28 cellular contexts compared by ENCODE assay signal in the genomic region with DNA sequence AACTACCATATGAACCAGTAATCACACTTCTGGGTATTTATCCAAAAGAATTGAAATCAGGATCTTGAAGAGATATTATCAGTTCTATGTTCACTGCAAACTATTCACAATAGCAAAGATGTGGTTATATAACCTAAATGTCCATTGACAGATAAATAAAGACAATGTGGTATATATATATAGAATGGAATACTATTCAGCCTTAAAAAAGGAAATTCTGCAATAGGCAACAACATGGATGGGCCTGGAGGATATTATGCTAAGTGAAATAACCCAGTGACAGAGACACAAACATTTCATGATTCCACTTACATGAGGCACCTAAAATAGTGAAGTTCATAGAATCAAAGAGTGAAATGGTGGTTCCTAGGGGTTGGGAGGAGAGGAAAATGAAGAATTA.
"Had no signal": no experiment of that assay in that cellular context is flagged by ENCODE, and none has a peak within 500 bp of the region (broad histone marks: within the 10 kb centered on the region; RNA-seq: fewer than 3 reads in every experiment).

No MANE protein-coding gene starts in this region.

- H3K9me3 ChIP-seq: colonic mucosa, esophagus squamous epithelium, gastrocnemius medialis had no signal

- H3K4me3 ChIP-seq: colonic mucosa, coronary artery, dorsolateral prefrontal cortex, esophagus muscularis mucosa, esophagus squamous epithelium, gastrocnemius medialis, gastroesophageal sphincter, heart left ventricle, heart right ventricle had no signal

- DNase-seq: colonic mucosa; cortex of kidney; dermis blood vessel endothelial cell; dorsolateral prefrontal cortex; effector CD4-positive, alpha-beta T cell; effector CD8-positive, alpha-beta T cell; effector memory CD4-positive, alpha-beta T cell; effector memory CD8-positive, alpha-beta T cell; endodermal cell; erythroblast; esophagus squamous epithelium; foreskin fibroblast; foreskin keratinocyte; foreskin melanocyte; gastrocnemius medialis; glutamatergic neuron; head of caudate nucleus; heart left ventricle; heart right ventricle had no signal

- H3K27me3 ChIP-seq: colonic mucosa, dorsolateral prefrontal cortex, esophagus muscularis mucosa, esophagus squamous epithelium, foreskin keratinocyte, gastrocnemius medialis, gastroesophageal sphincter, heart right ventricle had no signal

- FAIRE-seq: colon, endometrium, endothelial cell of umbilical vein, frontal cortex had no signal

- H3K4me1 ChIP-seq: colonic mucosa, esophagus muscularis mucosa, esophagus squamous epithelium, foreskin keratinocyte, gastrocnemius medialis, gastroesophageal sphincter, heart left ventricle, heart right ventricle had no signal

- H3K27ac ChIP-seq: colonic mucosa, coronary artery, dorsolateral prefrontal cortex, epithelial cell of prostate, esophagus muscularis mucosa, esophagus squamous epithelium, foreskin keratinocyte, gastrocnemius medialis, gastroesophageal sphincter, heart left ventricle, heart right ventricle had no signal

- H3K36me3 ChIP-seq: colonic mucosa, esophagus muscularis mucosa, esophagus squamous epithelium, gastrocnemius medialis, gastroesophageal sphincter, heart left ventricle, heart right ventricle had no signal

- ATAC-seq: effector memory CD8-positive, alpha-beta T cell; esophagus mucosa; foreskin keratinocyte; gastrocnemius medialis; gastroesophageal sphincter; heart left ventricle; heart right ventricle had no signal
